In the genomic region with DNA sequence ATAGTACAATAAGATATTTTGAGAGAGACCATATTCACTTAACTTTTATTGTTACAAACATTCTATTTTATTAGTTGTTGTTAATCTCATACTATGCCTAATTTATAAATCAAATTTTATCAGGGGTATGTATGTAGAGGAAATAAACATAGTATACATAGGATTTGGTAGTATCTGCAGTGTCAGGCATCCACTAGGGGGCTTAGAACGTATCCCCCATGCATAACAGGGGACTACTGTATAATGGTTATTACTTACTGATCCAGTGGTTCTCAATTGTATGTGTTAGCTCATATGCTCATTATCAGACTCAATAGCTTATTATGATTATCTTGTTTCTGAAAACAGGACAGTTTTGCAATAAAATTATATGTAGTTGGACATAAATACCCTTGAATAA, we compare ENCODE assay signal across 14 cellular contexts. TPM values are rescaled to one million over a fixed set of nuclear protein-coding genes. Genes with fewer than 3 reads are reported as not detected.
DNase-seq lines count a peak whose midpoint lies in the region; ATAC-seq, FAIRE-seq and TF ChIP-seq lines count a peak whose summit lies in the region.
"Had no signal": no experiment of that assay in that cellular context is flagged by ENCODE, and none has a peak within 500 bp of the region (broad histone marks: within the 10 kb centered on the region; RNA-seq: fewer than 3 reads in every experiment).

No MANE protein-coding gene starts in this region.

- RAD21 ChIA-PET in HCT116 (lab: Charles Lee; ENCODE audit: low non-redundant PET in 1 of 2, low total read pairs in 2 of 2, uncharacterized antibody in 2 of 2, unreplicated experiment in 2 of 2): no interaction called here

- H3K27ac ChIP-seq in HCT116 (ENCODE audit: low read depth, low read length) (no peak overlapping the region), VCaP (no peak overlapping the region), foreskin keratinocyte (no peak overlapping the region)
- H3K27ac ChIP-seq: esophagus squamous epithelium had no signal

- no peaks in the 10 kb centered on the region for H3K9me2 ChIP-seq in HCT116 (ENCODE audit: insufficient read depth)

- H2AFZ ChIP-seq in HCT116 (ENCODE audit: low read depth, low read length, poor library complexity, severe bottlenecking): no peak overlapping the region

- peak; percentile 72; the same call in 1 of the 2 replicates for ATAC-seq in HCT116
- no peak for ATAC-seq in foreskin keratinocyte
- ATAC-seq in stimulated activated naive CD8-positive, alpha-beta T cell treated with anti-CD3 and anti-CD28 coated beads, Interleukin-15, Interleukin-2, amounts not matched to agents 100 U/mL and 50 U/mL, for 24 hours: no peak

- DNase-seq in D721Med (ENCODE audit: insufficient read length, low spot score) (no peak), HCT116 (ENCODE audit: low read depth, low spot score) (no peak), foreskin keratinocyte (no peak), NCI-H146 treated with DMSO at 0.1 percent for 48 hours (lab: John Stamatoyannopoulos, UW; ENCODE audit: unreplicated experiment) (no peak), glomerular visceral epithelial cell (ENCODE audit: extremely low spot score) (no peak), RPMI8226 (no peak)
- no peak for DNase-seq in stimulated activated naive CD8-positive, alpha-beta T cell treated with anti-CD3 and anti-CD28 coated beads, Interleukin-15, Interleukin-2, amounts not matched to agents 100 U/mL and 50 U/mL, for 24 hours
- DNase-seq: activated CD4-positive, CD25-positive, alpha-beta regulatory T cell; cerebellar nuclear complex; esophagus squamous epithelium; NCI-H187 treated with DMSO at 0.1 percent for 48 hours; occipital lobe; substantia nigra had no signal

- no peak for TF ChIP-seq POLR2A in HCT116 (IDR thresholded peaks at IDR 0.05; ENCODE audit: borderline replicate concordance, extremely low read depth, insufficient read depth, insufficient read length)

- H3K9ac ChIP-seq in HCT116 (ENCODE audit: low read length): no peak overlapping the region

- H3K79me2 ChIP-seq in HCT116 (ENCODE audit: insufficient read depth, low read length): peaks cover 11% of the 10 kb centered on the region; the same call in 1 of the 2 replicates

- no peak for TF ChIP-seq RAD21 in HCT116 (IDR thresholded peaks at IDR 0.05; ENCODE audit: low read depth)

- H4K20me1 ChIP-seq in HCT116 (ENCODE audit: insufficient read depth): no peaks in the 10 kb centered on the region

- CTCF ChIA-PET in HCT116 (lab: Charles Lee): no interaction called here

- no peak for FAIRE-seq in D721Med (lab: Jason Lieb, UNC)

- BruUV-seq in HCT116 (replicated peaks; lab: Mats Ljungman, UMichigan): no TSS peak

- no peaks in the 10 kb centered on the region for H3K9me3 ChIP-seq in HCT116 (ENCODE audit: control insufficient read depth in 1 of 2, insufficient read depth in 1 of 2, low read depth in 1 of 2, low read length in 2 of 2)

- intact Hi-C loops in HCT116 (cut with micrococcal nuclease): no loop called here

- H3K27me3 ChIP-seq in HCT116 (ENCODE audit: insufficient read depth, low read length) (no peaks in the 10 kb centered on the region), foreskin keratinocyte (no peaks in the 10 kb centered on the region)
- H3K27me3 ChIP-seq: esophagus squamous epithelium had no signal

- no peak overlapping the region for H3K4me2 ChIP-seq in HCT116 (ENCODE audit: low read length)

- no peak overlapping the region for H3K4me3 ChIP-seq in HCT116 (replicated peaks in 1 of 2; ENCODE audit: low read depth in 1 of 2, low read length in 2 of 2)
- H3K4me3 ChIP-seq: esophagus squamous epithelium had no signal

- POLR2A ChIA-PET in HCT116 (lab: Charles Lee): no interaction called here

- peaks cover 0 to 8% of the 10 kb centered on the region in 2 experiments; a peak in 1 of 4 replicates for H3K36me3 ChIP-seq in HCT116 (ENCODE audit: control insufficient read depth in 1 of 2, insufficient read depth in 2 of 2, low read length in 2 of 2)

- peak; percentile 11 for TF ChIP-seq CTCF in D721Med (IDR thresholded peaks at IDR 0.05; ENCODE audit: insufficient read depth, missing control alignments)
- peak in 2 of 3 experiments; percentile 40 to 45; a peak in 4 of 6 replicates for TF ChIP-seq CTCF in HCT116 (IDR thresholded peaks at IDR 0.05 in 2 of 3, conservative IDR thresholded peaks at IDR 0.05 in 1 of 3; ENCODE audit: borderline replicate concordance in 1 of 3, insufficient read depth in 1 of 3, low read depth in 2 of 3, low read length in 2 of 3)
- peak; percentile 31; the same call in 1 of the 2 replicates for TF ChIP-seq CTCF in VCaP (conservative IDR thresholded peaks at IDR 0.05)
- TF ChIP-seq CTCF in foreskin keratinocyte (conservative IDR thresholded peaks at IDR 0.05): peak; percentile 30

- H3K4me1 ChIP-seq in HCT116 (ENCODE audit: control insufficient read depth in 1 of 2, insufficient read depth in 2 of 2, low read length in 2 of 2) (no peaks in the 10 kb centered on the region), foreskin keratinocyte (no peaks in the 10 kb centered on the region)
- H3K4me1 ChIP-seq: esophagus squamous epithelium had no signal

TF ChIP-seq in HCT116, 20 proteins besides CTCF, POLR2A, EP300 and RAD21:
- TF ChIP-seq ELF1 (IDR thresholded peaks at IDR 0.05; ENCODE audit: borderline replicate concordance, low read depth): no peak

RNA-seq across cellular contexts. Expression of gene CMC1, which starts 27.6 kb away (rescaled TPM):
- total RNA-seq in HCT116 (2021; ENCODE audit: unreplicated experiment): 29.0 TPM
- 22.5 and 22.6 TPM in 2 replicates for polyA plus RNA-seq in HCT116 (2012)
- total RNA-seq in foreskin keratinocyte: 27.2 and 29.1 TPM in 2 replicates
- 47.3 and 48.4 TPM in 2 replicates for polyA plus RNA-seq in foreskin keratinocyte
